17 cellular contexts compared by ENCODE assay signal in the genomic region with DNA sequence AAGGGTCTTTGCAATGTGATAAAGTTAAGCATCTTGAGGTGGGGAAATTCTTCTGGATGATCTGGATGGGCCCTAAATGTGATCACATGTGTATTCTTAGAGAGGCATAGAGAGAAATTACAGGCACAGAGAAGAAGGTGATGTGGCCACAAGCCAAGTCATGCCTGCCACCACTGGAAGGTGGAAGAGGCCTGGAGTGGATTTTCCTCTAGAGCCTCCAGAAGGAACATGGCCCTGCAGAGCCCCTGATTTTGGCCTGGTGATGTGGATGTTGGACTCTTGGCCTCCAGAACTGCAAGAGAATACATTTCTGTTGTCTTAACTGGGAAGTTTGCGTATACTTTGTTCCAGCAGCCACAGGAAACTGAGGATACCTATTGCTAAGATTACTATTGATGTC.
DNase-seq lines count a peak whose midpoint lies in the region; ATAC-seq, FAIRE-seq and TF ChIP-seq lines count a peak whose summit lies in the region.
"Had no signal": no experiment of that assay in that cellular context is flagged by ENCODE, and none has a peak within 500 bp of the region (broad histone marks: within the 10 kb centered on the region; RNA-seq: fewer than 3 reads in every experiment).

No MANE protein-coding gene starts in this region.

- TF ChIP-seq CTCF in neural progenitor cell (IDR thresholded peaks at IDR 0.05): no peak

- intact Hi-C loops in activated CD4-positive, alpha-beta T cell treated with anti-CD3 and anti-CD28 coated beads, Interleukin-2, amount 10 ng/mL, durations not matched to agents 24 days and 14 days (cut with micrococcal nuclease): no loop called here

- peak overlapping the region; percentile 7; the same call in 1 of the 2 replicates for H3K27ac ChIP-seq in ACC112 (ENCODE audit: low read depth, low read length)
- no peak overlapping the region for H3K27ac ChIP-seq in neural progenitor cell
- H3K27ac ChIP-seq: BLaER1 treated with 17β-estradiol and CSF1 and Interleukin-3, amounts not matched to agents 10 nM and 100 nM had no signal

- H3K27me3 ChIP-seq in ACC112 (ENCODE audit: insufficient read depth, low read length): no peaks in the 10 kb centered on the region
- no peaks in the 10 kb centered on the region for H3K27me3 ChIP-seq in neural progenitor cell
- H3K27me3 ChIP-seq: BLaER1 treated with 17β-estradiol and CSF1 and Interleukin-3, amounts not matched to agents 10 nM and 100 nM had no signal

- ATAC-seq in GM21737 (IDR thresholded peaks at IDR 0.05; ENCODE audit: unreplicated experiment): no peak

- H3K4me1 ChIP-seq in ACC112 (ENCODE audit: control insufficient read depth, insufficient read depth, low read length, unreplicated experiment) (peaks cover 13% of the 10 kb centered on the region), neural progenitor cell (no peaks in the 10 kb centered on the region)

- peak overlapping the region; percentile 53 for H3K27ac Mint-ChIP-seq in activated CD4-positive, alpha-beta T cell treated with anti-CD3 and anti-CD28 coated beads, Interleukin-2, amount 10 ng/mL, durations not matched to agents 24 days and 14 days
- peak overlapping the region; percentile 21 for H3K27ac Mint-ChIP-seq in activated CD4-positive, alpha-beta memory T cell treated with anti-CD3 and anti-CD28 coated beads, Interleukin-2, amount 10 ng/mL, durations not matched to agents 7 days and 5 days
- no peak overlapping the region for H3K27ac Mint-ChIP-seq in neural progenitor cell

- no peaks in the 10 kb centered on the region for H3K9me3 ChIP-seq in neural progenitor cell (ENCODE audit: low read depth)

- H3K4me3 ChIP-seq in ACC112 (ENCODE audit: low read depth, low read length): no peak overlapping the region
- no peak overlapping the region for H3K4me3 ChIP-seq in neural progenitor cell
- H3K4me3 ChIP-seq: BLaER1 treated with 17β-estradiol and CSF1 and Interleukin-3, amounts not matched to agents 10 nM and 100 nM had no signal

- peaks cover 6% of the 10 kb centered on the region for H3K9me3 Mint-ChIP-seq in activated CD4-positive, alpha-beta T cell treated with anti-CD3 and anti-CD28 coated beads, Interleukin-2, amount 10 ng/mL, durations not matched to agents 24 days and 14 days
- H3K9me3 Mint-ChIP-seq in activated CD4-positive, alpha-beta memory T cell treated with anti-CD3 and anti-CD28 coated beads, Interleukin-2, amount 10 ng/mL, durations not matched to agents 7 days and 5 days: peaks cover 8% of the 10 kb centered on the region
- H3K9me3 Mint-ChIP-seq in neural progenitor cell: peaks cover 3% of the 10 kb centered on the region

- FAIRE-seq in GM19239 (lab: Jason Lieb, UNC): no peak

- CTCF ChIA-PET in activated CD4-positive, alpha-beta memory T cell treated with anti-CD3 and anti-CD28 coated beads, Interleukin-2, amount 10 ng/mL, durations not matched to agents 7 days and 5 days (lab: Charles Lee): no interaction called here

- POLR2A ChIA-PET in activated CD4-positive, alpha-beta memory T cell treated with anti-CD3 and anti-CD28 coated beads, Interleukin-2, amount 10 ng/mL, durations not matched to agents 7 days and 5 days (lab: Charles Lee): no interaction called here

- H3K27me3 Mint-ChIP-seq in activated CD4-positive, alpha-beta T cell treated with anti-CD3 and anti-CD28 coated beads, Interleukin-2, amount 10 ng/mL, durations not matched to agents 24 days and 14 days: no peaks in the 10 kb centered on the region
- H3K27me3 Mint-ChIP-seq in activated CD4-positive, alpha-beta memory T cell treated with anti-CD3 and anti-CD28 coated beads, Interleukin-2, amount 10 ng/mL, durations not matched to agents 7 days and 5 days: no peaks in the 10 kb centered on the region
- peaks cover 3% of the 10 kb centered on the region for H3K27me3 Mint-ChIP-seq in neural progenitor cell (ENCODE audit: insufficient read depth, low read depth)

- H3K9ac ChIP-seq in neural progenitor cell: no peak overlapping the region
- H3K9ac ChIP-seq: BLaER1 treated with 17β-estradiol and CSF1 and Interleukin-3, amounts not matched to agents 10 nM and 100 nM had no signal

- H3K4me3 Mint-ChIP-seq in activated CD4-positive, alpha-beta T cell treated with anti-CD3 and anti-CD28 coated beads, Interleukin-2, amount 10 ng/mL, durations not matched to agents 24 days and 14 days: no peak overlapping the region
- no peak overlapping the region for H3K4me3 Mint-ChIP-seq in activated CD4-positive, alpha-beta memory T cell treated with anti-CD3 and anti-CD28 coated beads, Interleukin-2, amount 10 ng/mL, durations not matched to agents 7 days and 5 days
- H3K4me3 Mint-ChIP-seq in neural progenitor cell: no peak overlapping the region

- H3K79me2 ChIP-seq in ACC112 (ENCODE audit: control insufficient read depth, insufficient read depth, low read length, unreplicated experiment) (peaks cover 2% of the 10 kb centered on the region), neural progenitor cell (ENCODE audit: low read depth) (no peaks in the 10 kb centered on the region)

- no peaks in the 10 kb centered on the region for H4K20me1 ChIP-seq in neural progenitor cell (ENCODE audit: low read depth)

- H3K4me1 Mint-ChIP-seq in activated CD4-positive, alpha-beta T cell treated with anti-CD3 and anti-CD28 coated beads, Interleukin-2, amount 10 ng/mL, durations not matched to agents 24 days and 14 days: peaks cover 53% of the 10 kb centered on the region
- peaks cover 43% of the 10 kb centered on the region for H3K4me1 Mint-ChIP-seq in activated CD4-positive, alpha-beta memory T cell treated with anti-CD3 and anti-CD28 coated beads, Interleukin-2, amount 10 ng/mL, durations not matched to agents 7 days and 5 days
- peaks cover 12% of the 10 kb centered on the region for H3K4me1 Mint-ChIP-seq in neural progenitor cell

- H3K4me2 ChIP-seq in neural progenitor cell: no peak overlapping the region

- H2AFZ ChIP-seq in ACC112 (ENCODE audit: low read length, unreplicated experiment) (no peak overlapping the region), neural progenitor cell (replicated peaks) (no peak overlapping the region)

- no peaks in the 10 kb centered on the region for H3F3A ChIP-seq in neural progenitor cell (ENCODE audit: low read depth)

- no peak for DNase-seq in activated CD4-positive, alpha-beta T cell treated with anti-CD3 and anti-CD28 coated beads, Interleukin-2, amount 10 ng/mL, durations not matched to agents 24 days and 14 days
- DNase-seq in activated CD4-positive, alpha-beta T cell treated with anti-CD3 and anti-CD28 coated beads, Interleukin-2, amount 50 U/mL, for 4 hours: no peak
- no peak for DNase-seq in activated CD4-positive, alpha-beta memory T cell treated with anti-CD3 and anti-CD28 coated beads, Interleukin-2, amount 10 ng/mL, durations not matched to agents 7 days and 5 days
- DNase-seq in islet precursor cell (peak; percentile 40), GM19239 (ENCODE audit: insufficient read length, low spot score) (no peak), neural progenitor cell (ENCODE audit: low spot score) (no peak)
- DNase-seq: 8988T, GF-D8, GOT3, KG1, NCI-H1105, NCI-H1694 treated with DMSO at 0.1 percent for 48 hours, NCI-H446, NCI-H748 treated with DMSO at 0.1 percent for 48 hours had no signal

- H3K36me3 ChIP-seq in ACC112 (ENCODE audit: insufficient read depth, low read length) (no peaks in the 10 kb centered on the region), neural progenitor cell (no peaks in the 10 kb centered on the region)

- H3K36me3 Mint-ChIP-seq in activated CD4-positive, alpha-beta T cell treated with anti-CD3 and anti-CD28 coated beads, Interleukin-2, amount 10 ng/mL, durations not matched to agents 24 days and 14 days (ENCODE audit: low read depth): peaks cover 40% of the 10 kb centered on the region
- peaks cover 33% of the 10 kb centered on the region for H3K36me3 Mint-ChIP-seq in activated CD4-positive, alpha-beta memory T cell treated with anti-CD3 and anti-CD28 coated beads, Interleukin-2, amount 10 ng/mL, durations not matched to agents 7 days and 5 days (ENCODE audit: low read depth)
- H3K36me3 Mint-ChIP-seq in neural progenitor cell: no peaks in the 10 kb centered on the region
